ENCODE assay signal across 8 cellular contexts in genomic region chr19:58182577-58182988, GRCh38. TPM values are rescaled to one million over a fixed set of nuclear protein-coding genes. Genes with fewer than 3 reads are reported as not detected.
DNase-seq lines count a peak whose midpoint lies in the region; ATAC-seq and TF ChIP-seq lines count a peak whose summit lies in the region.

No MANE protein-coding gene starts in this region.

- TF ChIP-seq CTCF in mammary epithelial cell (conservative IDR thresholded peaks at IDR 0.05 in 1 of 2, IDR thresholded peaks at IDR 0.05 in 1 of 2; ENCODE audit: extremely low read depth in 1 of 2, insufficient read depth in 1 of 2, low read depth in 1 of 2, low read length in 2 of 2): no peak

- H3K9ac ChIP-seq in mammary epithelial cell (ENCODE audit: insufficient read depth, low read length) (no peak overlapping the region), mucosa of stomach (ENCODE audit: low read length) (peak overlapping the region; percentile 85)

- H3K4me2 ChIP-seq in mammary epithelial cell (ENCODE audit: insufficient read depth, low read depth, low read length): peak overlapping the region; percentile 47

- peak; percentile 95 for DNase-seq in activated naive CD4-positive, alpha-beta T cell treated with anti-CD3 and anti-CD28 coated beads for 36 hours
- no peak for DNase-seq in activated naive CD4-positive, alpha-beta T cell treated with Interleukin-2 at 50 U/mL for 16 hours
- DNase-seq in mammary epithelial cell (peak; percentile 7), substantia nigra (lab: John Stamatoyannopoulos, UW) (peak in 2 of 49 donors; percentile 30 to 95), KG1 (lab: John Stamatoyannopoulos, UW) (no peak)

- dilution Hi-C loops in mammary epithelial cell (cut with HindIII; ENCODE audit: low sequenced_read_pairs): no loop called here

- WGBS in mammary epithelial cell (ENCODE audit: low coverage, missing lambda C conversion rate): 0% methylated on average over 3 of the region's 17 CpGs

- BruUV-seq in mammary epithelial cell (replicated peaks; lab: Mats Ljungman, UMichigan): no TSS peak

- H3K4me1 ChIP-seq in mammary epithelial cell (ENCODE audit: insufficient read depth, low read length) (peaks cover 3% of the 10 kb centered on the region), mucosa of stomach (ENCODE audit: control insufficient read depth, insufficient read depth, low read length) (no peaks in the 10 kb centered on the region)

- CTCF ChIA-PET in activated naive CD4-positive, alpha-beta T cell treated with anti-CD3 and anti-CD28 coated beads for 36 hours (lab: Charles Lee): interaction anchor here (0.9 to 1.0 kb wide), 2 partner anchors 124 to 180 kb away, joined by 3 to 4 read pairs; partner anchors contain the start of gene ZNF497
- CTCF ChIA-PET in mammary epithelial cell (lab: Charles Lee; ENCODE audit: low non-redundant PET): no interaction called here

- H3K27ac Mint-ChIP-seq in activated naive CD4-positive, alpha-beta T cell treated with anti-CD3 and anti-CD28 coated beads for 36 hours: peak overlapping the region; percentile 94

- H3K4me3 Mint-ChIP-seq in activated naive CD4-positive, alpha-beta T cell treated with anti-CD3 and anti-CD28 coated beads for 36 hours: peak overlapping the region; percentile 82

- peaks cover 60% of the 10 kb centered on the region for H3K9me3 ChIP-seq in mammary epithelial cell (replicated peaks; ENCODE audit: insufficient read depth, low read length)
- peaks cover 50% of the 10 kb centered on the region for H3K9me3 ChIP-seq in mucosa of stomach (ENCODE audit: control insufficient read depth, low read length)

- H4K20me1 ChIP-seq in mammary epithelial cell (ENCODE audit: insufficient read depth, low read length): no peaks in the 10 kb centered on the region

- H3K4me3 ChIP-seq in mammary epithelial cell (replicated peaks in 1 of 3; ENCODE audit: insufficient read depth in 1 of 3, low read depth in 2 of 3, low read length in 3 of 3) (peak overlapping the region; percentile 36 to 97 (median 49)), mucosa of stomach (ENCODE audit: low read length) (peak overlapping the region; percentile 75)

- no peaks in the 10 kb centered on the region for H3K27me3 Mint-ChIP-seq in activated naive CD4-positive, alpha-beta T cell treated with anti-CD3 and anti-CD28 coated beads for 36 hours (ENCODE audit: low read depth)

- peak overlapping the region; percentile 93 for H3K27ac ChIP-seq in mammary epithelial cell (ENCODE audit: insufficient read depth, low read depth, low read length)
- peak overlapping the region; percentile 99 for H3K27ac ChIP-seq in substantia nigra (ENCODE audit: low read depth, low read length, poor library complexity, severe bottlenecking)

- intact Hi-C loops in activated naive CD4-positive, alpha-beta T cell treated with anti-CD3 and anti-CD28 coated beads for 36 hours (cut with micrococcal nuclease): loop anchor here (1.0 to 2.0 kb wide), 6 partner anchors 28 to 655 kb away; partner anchors contain the start of genes ZBTB45, ZNF324B, ZNF549 and ZNF551
- intact Hi-C loops in mammary epithelial cell (cut with micrococcal nuclease): loop anchor here (1.0 to 5.0 kb wide), 5 partner anchors 145 to 337 kb away; partner anchors contain the start of genes ZBTB45, ZNF324, ZNF584 and ZNF837

- TF ChIP-seq POLR2A in Raji (IDR thresholded peaks at IDR 0.05; ENCODE audit: insufficient read depth, low read depth, low read length): 0 out of 2 replicates have a peak, but pooled peaks have one; percentile 5

- no peak for ATAC-seq in GM21786 (IDR thresholded peaks at IDR 0.05; ENCODE audit: unreplicated experiment)

- peak overlapping the region; percentile 97 for H2AFZ ChIP-seq in mammary epithelial cell (ENCODE audit: low read depth, low read length)

- peaks cover 9% of the 10 kb centered on the region for H3K36me3 ChIP-seq in mammary epithelial cell (ENCODE audit: insufficient read depth, low read length)
- H3K36me3 ChIP-seq in mucosa of stomach (ENCODE audit: control insufficient read depth, insufficient read depth, low read length): peaks cover 14% of the 10 kb centered on the region

- in situ Hi-C loops in mammary epithelial cell (cut with MboI; ENCODE audit: low sequenced_read_pairs in 2 of 2): loop anchor here in 1 of 2 donors (10.0 kb wide), 1 partner anchor 92 kb away; the partner anchor contains the start of gene ZNF8

- H3K27me3 ChIP-seq in mammary epithelial cell (ENCODE audit: insufficient read depth, low read length) (no peaks in the 10 kb centered on the region), mucosa of stomach (ENCODE audit: control insufficient read depth, insufficient read depth, low read length) (no peaks in the 10 kb centered on the region)

- H3K4me1 Mint-ChIP-seq in activated naive CD4-positive, alpha-beta T cell treated with anti-CD3 and anti-CD28 coated beads for 36 hours (ENCODE audit: low read depth): peaks cover 13% of the 10 kb centered on the region

- peaks cover 46% of the 10 kb centered on the region for H3K9me3 Mint-ChIP-seq in activated naive CD4-positive, alpha-beta T cell treated with anti-CD3 and anti-CD28 coated beads for 36 hours

- peaks cover 65% of the 10 kb centered on the region for H3K36me3 Mint-ChIP-seq in activated naive CD4-positive, alpha-beta T cell treated with anti-CD3 and anti-CD28 coated beads for 36 hours (ENCODE audit: low read depth)

- peaks cover 56% of the 10 kb centered on the region for H3K79me2 ChIP-seq in mammary epithelial cell (ENCODE audit: insufficient read depth, low read length)

RNA-seq across cellular contexts. Expression of gene ZNF274, which starts 0.3 kb away (rescaled TPM):
- 10 to 100 TPM; 14.6 to 16.9 TPM for total RNA-seq in activated naive CD4-positive, alpha-beta T cell treated with anti-CD3 and anti-CD28 coated beads for 36 hours
- 10 to 100 TPM; 15.7 to 33.8 TPM for total RNA-seq in mammary epithelial cell
- 19.8 TPM for polyA plus RNA-seq in mammary epithelial cell
- polyA minus RNA-seq in mammary epithelial cell: 41.8 TPM

RNA-seq across cellular contexts. Expression of gene ZNF329, which starts 32.0 kb away (rescaled TPM):
- 1 to 10 TPM; 4.3 to 4.8 TPM for total RNA-seq in activated naive CD4-positive, alpha-beta T cell treated with anti-CD3 and anti-CD28 coated beads for 36 hours
- 10 to 100 TPM; 10.2 to 17.3 TPM for total RNA-seq in mammary epithelial cell
- 3.7 TPM for polyA plus RNA-seq in mammary epithelial cell
- polyA minus RNA-seq in mammary epithelial cell: 18.9 TPM

RNA-seq across cellular contexts. Expression of gene ZNF544, which starts 46.1 kb away (rescaled TPM):
- 10 to 100 TPM; 32.4 to 35.4 TPM for total RNA-seq in activated naive CD4-positive, alpha-beta T cell treated with anti-CD3 and anti-CD28 coated beads for 36 hours
- total RNA-seq in mammary epithelial cell: 10 to 100 TPM; 32.3 to 48.3 TPM
- 38.7 TPM for polyA plus RNA-seq in mammary epithelial cell
- 70.3 TPM for polyA minus RNA-seq in mammary epithelial cell

Comparison
In these comparisons a context has a peak if more than half of its experiments do, and no peak if none do; other contexts are left out.
1. DNase-seq: peak in activated naive CD4-positive, alpha-beta T cell treated with anti-CD3 and anti-CD28 coated beads for 36 hours (single experiment) and mammary epithelial cell (single experiment); none in activated naive CD4-positive, alpha-beta T cell treated with Interleukin-2 at 50 U/mL for 16 hours (single experiment) and KG1 (single experiment).